In genomic region chr18:9032519-9032918, GRCh38 we compare ENCODE assay signal across 31 cellular contexts.
"Had no signal": no experiment of that assay in that cellular context is flagged by ENCODE, and none has a peak within 500 bp of the region (broad histone marks: within the 10 kb centered on the region; RNA-seq: fewer than 3 reads in every experiment).

No MANE protein-coding gene starts in this region.

- H3K9me3 ChIP-seq: adrenal gland, body of pancreas, colonic mucosa, gastrocnemius medialis, heart left ventricle had no signal

- DNase-seq: activated CD4-positive, alpha-beta T cell treated with anti-CD3 and anti-CD28 coated beads for 48 hours; activated CD4-positive, alpha-beta T cell treated with anti-CD3 and anti-CD28 coated beads, Interleukin-2, amount 50 U/mL, for 1 hour; activated CD4-positive, alpha-beta T cell treated with anti-CD3 and anti-CD28 coated beads, Interleukin-2, amount 50 U/mL, for 48 hours; activated CD8-positive, alpha-beta memory T cell treated with anti-CD3 and anti-CD28 coated beads for 24 hours; activated CD8-positive, alpha-beta T cell treated with anti-CD3 and anti-CD28 coated beads for 36 hours; activated effector memory CD4-positive, alpha-beta T cell treated with Interleukin-2 at 50 U/mL for 16 hours; activated naive CD4-positive, alpha-beta T cell treated with anti-CD3 and anti-CD28 coated beads for 36 hours; activated naive CD8-positive, alpha-beta T cell treated with anti-CD3 and anti-CD28 coated beads for 36 hours; activated naive CD8-positive, alpha-beta T cell treated with anti-CD3 and anti-CD28 coated beads, Interleukin-2, amount 50 U/mL, for 24 hours; activated T-cell treated with anti-CD3 and anti-CD28 coated beads, Interleukin-2, amount 50 U/mL, for 4 hours; adrenal gland; amygdala; aorta; body of pancreas; central memory CD4-positive, alpha-beta T cell; cerebellar nuclear complex; colonic mucosa; effector CD8-positive, alpha-beta T cell; foreskin keratinocyte; gastrocnemius medialis; glutamatergic neuron; heart left ventricle; T-helper 2 cell had no signal

- H3K36me3 ChIP-seq: adrenal gland, cardiac muscle cell, colonic mucosa, gastrocnemius medialis, heart left ventricle had no signal

- FAIRE-seq: endometrium, endothelial cell of umbilical vein, TTC549 had no signal

- ATAC-seq: activated CD8-positive, alpha-beta T cell treated with anti-CD3 and anti-CD28 coated beads for 36 hours; activated naive CD8-positive, alpha-beta T cell treated with anti-CD3 and anti-CD28 coated beads, Interleukin-2, amount 50 U/mL, for 24 hours; activated T-cell treated with anti-CD3 and anti-CD28 coated beads, Interleukin-2, amount 50 U/mL, for 4 hours; activated T-helper 17 cell treated with anti-CD3 and anti-CD28 coated beads, Interleukin-2, amount 50 U/mL, for 72 hours; body of pancreas; foreskin keratinocyte; gastrocnemius medialis; heart left ventricle; WTC11 had no signal

- H3K4me3 ChIP-seq: adrenal gland, body of pancreas, cardiac muscle cell, colonic mucosa, gastrocnemius medialis, heart left ventricle had no signal

- H3K27ac ChIP-seq: adrenal gland, body of pancreas, cardiac muscle cell, colonic mucosa, epithelial cell of prostate, foreskin keratinocyte, gastrocnemius medialis, heart left ventricle, VCaP had no signal

- H3K27me3 ChIP-seq: adrenal gland, body of pancreas, cardiac muscle cell, colonic mucosa, foreskin keratinocyte, gastrocnemius medialis, heart left ventricle had no signal

- H3K4me1 ChIP-seq: adrenal gland, body of pancreas, colonic mucosa, gastrocnemius medialis, heart left ventricle had no signal
